In genomic region chr1:205343431-205344009, GRCh38 we compare ENCODE assay signal across 9 cellular contexts. TPM values are rescaled to one million over a fixed set of nuclear protein-coding genes. Genes with fewer than 3 reads are reported as not detected.
DNase-seq lines count a peak whose midpoint lies in the region; ATAC-seq and TF ChIP-seq lines count a peak whose summit lies in the region.
"Had no signal": no experiment of that assay in that cellular context is flagged by ENCODE, and none has a peak within 500 bp of the region (broad histone marks: within the 10 kb centered on the region; RNA-seq: fewer than 3 reads in every experiment).

No MANE protein-coding gene starts in this region.

- H3K27ac Mint-ChIP-seq in T-helper 17 cell, result no peak overlapping the region
- no peak overlapping the region for H3K27ac Mint-ChIP-seq in T-helper 2 cell treated with Interferon-gamma antibody and Interleukin-4, amounts not matched to agents 5 μg/mL and 100 μg/mL, for 36 hours

- H3K9me3 ChIP-seq in HAP-1, result no peaks in the 10 kb centered on the region
- H3K9me3 ChIP-seq in T-helper 17 cell (ENCODE audit: control insufficient read depth, low read length, poor library complexity, severe bottlenecking), result no peaks in the 10 kb centered on the region
- no peaks in the 10 kb centered on the region for H3K9me3 ChIP-seq in right atrium auricular region
- H3K9me3 ChIP-seq in sigmoid colon, result no peaks in the 10 kb centered on the region

- 3 to 10% methylated on average over 57 of the region's 57 CpGs for WGBS in sigmoid colon, 2 donors

- H3K9me3 Mint-ChIP-seq in T-helper 2 cell treated with Interferon-gamma antibody and Interleukin-4, amounts not matched to agents 5 μg/mL and 100 μg/mL, for 36 hours, result no peaks in the 10 kb centered on the region

- peak; percentile 33 for ATAC-seq in T-helper 17 cell

- H3K27me3 Mint-ChIP-seq in T-helper 17 cell, result peaks cover 56% of the 10 kb centered on the region
- H3K27me3 Mint-ChIP-seq in T-helper 2 cell treated with Interferon-gamma antibody and Interleukin-4, amounts not matched to agents 5 μg/mL and 100 μg/mL, for 36 hours (ENCODE audit: low read depth), result peaks cover 56% of the 10 kb centered on the region

- H3K4me3 ChIP-seq in HAP-1 (peak overlapping the region; percentile 28), right atrium auricular region (peak overlapping the region; percentile 2 to 51), sigmoid colon (peak overlapping the region in 3 of 4 donors; percentile 24 to 41 (median 36))

- H3K36me3 ChIP-seq in HAP-1 (replicated peaks) (no peaks in the 10 kb centered on the region), right atrium auricular region (no peaks in the 10 kb centered on the region), sigmoid colon (no peaks in the 10 kb centered on the region)

- H3K27me3 ChIP-seq in HAP-1 (ENCODE audit: low read depth) (no peaks in the 10 kb centered on the region), right atrium auricular region (peaks cover 0 to 19% of the 10 kb centered on the region in 2 donors), sigmoid colon (peaks cover 15 to 53% (median 22%) of the 10 kb centered on the region in 3 donors)

- H3K27ac ChIP-seq in right atrium auricular region (no peak overlapping the region), sigmoid colon (no peak overlapping the region)

- DNase-seq in HAP-1 (ENCODE audit: low spot score in 2 of 2) (peak in 1 of 2 experiments; percentile 48), T-helper 17 cell (no peak), right atrium auricular region (ENCODE audit: low spot score) (no peak), sigmoid colon (no peak), SW 1271 (lab: John Stamatoyannopoulos, UW) (no peak), activated gamma-delta T cell treated with Interleukin-2 at 50 U/mL for 16 hours (no peak), NCI-H2107 treated with DMSO at 0.1 percent for 48 hours (lab: John Stamatoyannopoulos, UW; ENCODE audit: unreplicated experiment) (no peak)
- DNase-seq in T-helper 2 cell treated with Interferon-gamma antibody and Interleukin-4, amounts not matched to agents 5 μg/mL and 100 μg/mL, for 36 hours (ENCODE audit: low spot score), result no peak

- H3K4me1 ChIP-seq in HAP-1 (peaks cover 7% of the 10 kb centered on the region), right atrium auricular region (peaks cover 0 to 15% of the 10 kb centered on the region in 2 donors), sigmoid colon (peaks cover 0 to 15% (median 13%) of the 10 kb centered on the region in 4 donors)

- TF ChIP-seq POLR2A in sigmoid colon (IDR thresholded peaks at IDR 0.05), result no peak

- peak overlapping the region; percentile 85 for H3K4me3 Mint-ChIP-seq in T-helper 17 cell
- H3K4me3 Mint-ChIP-seq in T-helper 2 cell treated with Interferon-gamma antibody and Interleukin-4, amounts not matched to agents 5 μg/mL and 100 μg/mL, for 36 hours, result no peak overlapping the region

- H3K4me1 Mint-ChIP-seq in T-helper 17 cell, result peaks cover 14% of the 10 kb centered on the region
- H3K4me1 Mint-ChIP-seq in T-helper 2 cell treated with Interferon-gamma antibody and Interleukin-4, amounts not matched to agents 5 μg/mL and 100 μg/mL, for 36 hours (ENCODE audit: low read depth), result peaks cover 7% of the 10 kb centered on the region

- no peak for TF ChIP-seq EP300 in sigmoid colon (IDR thresholded peaks at IDR 0.05)

- TF ChIP-seq CTCF in right atrium auricular region (IDR thresholded peaks at IDR 0.05), result no peak
- no peak for TF ChIP-seq CTCF in sigmoid colon (IDR thresholded peaks at IDR 0.05)

- peaks cover 4% of the 10 kb centered on the region for H3K36me3 Mint-ChIP-seq in T-helper 17 cell (ENCODE audit: low read depth)
- no peaks in the 10 kb centered on the region for H3K36me3 Mint-ChIP-seq in T-helper 2 cell treated with Interferon-gamma antibody and Interleukin-4, amounts not matched to agents 5 μg/mL and 100 μg/mL, for 36 hours (ENCODE audit: low read depth)

- intact Hi-C loops in sigmoid colon (cut with DNase I), result no loop called here

- in situ Hi-C loops in HAP-1 (cut with MboI; ENCODE audit: low sequenced_read_pairs), result no loop called here

RNA-seq across cellular contexts. Expression of gene KLHDC8A, which starts 13.2 kb away (rescaled TPM):
- total RNA-seq in T-helper 17 cell (not detected), right atrium auricular region (under 1 TPM in 1 of 2 donors, not detected in 1; 0.24 TPM), sigmoid colon (1 to 10 TPM in 3 of 4 donors, under 1 TPM in 1; 0.95 to 1.7 (median 1.5) TPM)
- 1 to 10 TPM in 1 of 3 donors, under 1 TPM in 1, not detected in 1; 0.69 to 1.1 TPM for polyA plus RNA-seq in sigmoid colon
- polyA plus RNA-seq: aorta had no signal

RNA-seq across cellular contexts. Expression of gene NUAK2, which starts 22.0 kb away (rescaled TPM):
- total RNA-seq in T-helper 17 cell (1 to 10 TPM; 5.1 to 8.6 TPM), right atrium auricular region (1 to 10 TPM in 1 of 2 donors, under 1 TPM in 1; 0.67 to 1.7 TPM), sigmoid colon (1 to 10 TPM in 1 of 4 donors, under 1 TPM in 3; 0.28 to 1.5 (median 0.69) TPM)
- polyA plus RNA-seq in sigmoid colon, result 10 to 100 TPM; 13.9 to 15.0 (median 14.3) TPM
